ENCODE assay signal across 1 cellular context in the genomic region with DNA sequence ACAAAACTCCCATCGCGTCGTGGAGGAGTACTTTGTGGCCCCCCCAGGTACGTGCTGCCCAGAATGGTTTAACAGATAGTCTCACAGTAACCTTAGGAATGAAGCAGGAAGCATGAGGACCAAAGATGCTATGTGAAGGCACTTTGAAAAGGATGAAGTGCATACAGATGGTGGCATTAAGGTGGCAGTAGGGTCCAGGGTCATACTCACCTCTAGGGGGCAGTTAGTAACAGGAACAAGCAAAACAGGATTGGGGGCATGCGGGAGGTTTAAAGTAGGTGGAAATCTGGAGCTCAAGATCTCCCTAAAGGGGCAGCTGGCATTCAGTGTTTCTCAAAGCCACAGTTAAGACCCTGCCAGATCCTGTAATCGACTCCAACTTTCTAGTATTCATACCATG.
TF ChIP-seq lines count a peak whose summit lies in the region.

No MANE protein-coding gene starts in this region.

TF ChIP-seq in WTC11, 78 proteins besides CTCF, POLR2A, EP300 and RAD21 (continued from another document):
- TF ChIP-seq ATF2 (CRISPR knock-in tag; IDR thresholded peaks at IDR 0.05; ENCODE audit: borderline replicate concordance, low read depth) = no peak
- no peak for TF ChIP-seq MXD4 (CRISPR knock-in tag; IDR thresholded peaks at IDR 0.05; ENCODE audit: borderline replicate concordance)
- no peak for TF ChIP-seq CBFB (CRISPR knock-in tag; IDR thresholded peaks at IDR 0.05; ENCODE audit: low read depth)
- no peak for TF ChIP-seq FOXJ3 (CRISPR knock-in tag; IDR thresholded peaks at IDR 0.05; ENCODE audit: borderline replicate concordance)
- TF ChIP-seq JAZF1 (CRISPR knock-in tag; IDR thresholded peaks at IDR 0.05) = no peak
- TF ChIP-seq SOX15 (CRISPR knock-in tag; IDR thresholded peaks at IDR 0.05) = no peak
- no peak for TF ChIP-seq E2F4 (CRISPR knock-in tag; IDR thresholded peaks at IDR 0.05; ENCODE audit: borderline replicate concordance, low read depth)
